ENCODE assay signal across 8 cellular contexts in the genomic region with DNA sequence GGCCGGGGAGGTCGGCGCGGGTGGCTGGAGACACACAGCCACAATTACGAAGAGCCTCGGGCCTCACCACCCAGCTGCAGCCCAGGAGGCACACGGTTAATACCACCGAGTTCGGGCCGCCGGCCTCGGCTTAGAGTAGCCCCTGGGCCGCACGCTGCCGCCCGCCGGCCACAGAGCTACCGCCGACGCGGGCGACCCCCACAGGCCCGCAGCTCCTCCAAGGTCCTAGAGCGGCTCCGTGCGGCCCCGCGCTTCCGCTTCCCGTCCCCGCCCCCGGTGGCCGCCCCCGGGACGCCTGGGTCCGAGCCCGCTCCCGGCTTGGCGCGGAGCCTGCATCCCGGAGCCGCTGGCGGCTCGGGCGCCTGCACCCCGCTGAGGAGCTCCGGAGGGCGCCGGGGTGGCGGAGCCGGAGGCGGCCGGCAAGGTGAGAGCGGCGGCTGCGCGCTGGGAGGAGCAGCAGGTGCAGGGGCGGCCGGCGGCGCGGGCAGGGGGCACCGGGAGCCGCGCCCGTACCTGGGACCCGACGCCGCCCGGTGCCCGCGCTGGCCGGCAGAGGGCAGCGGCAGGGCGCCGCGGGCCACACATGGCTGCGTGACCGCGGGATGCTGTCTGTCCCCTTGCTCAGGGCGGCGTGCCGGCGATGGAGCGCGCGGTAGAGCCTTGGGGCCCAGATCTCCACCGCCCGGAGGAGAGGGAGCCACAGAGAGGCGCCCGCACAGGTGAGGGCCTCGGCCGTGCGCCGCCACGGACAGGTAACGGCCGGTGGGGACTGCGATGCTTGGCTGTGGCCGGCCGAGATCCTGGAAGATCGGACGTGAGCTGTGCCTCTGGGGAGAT. TPM values are rescaled to one million over a fixed set of nuclear protein-coding genes. Genes with fewer than 3 reads are reported as not detected.
DNase-seq lines count a peak whose midpoint lies in the region; ATAC-seq and TF ChIP-seq lines count a peak whose summit lies in the region.

A gene (plus strand): TSS at position 266 of the 837 bp plus-strand sequence. CDS start 375 bp downstream, at position 641.

- ATAC-seq in HG03565 (IDR thresholded peaks at IDR 0.05; ENCODE audit: unreplicated experiment), result peak; percentile 54
- peak; percentile 77 for ATAC-seq in activated CD8-positive, alpha-beta T cell treated with anti-CD3 and anti-CD28 coated beads, Interleukin-2, amount 10 ng/mL, durations not matched to agents 7 days and 5 days
- ATAC-seq in memory B cell (ENCODE audit: low read depth), result peak; percentile 93
- peak; percentile 83 to 87 for ATAC-seq in stimulated activated naive B cell treated with anti-CD40 and anti-IgM and Interleukin-4, amounts not matched to agents 10 μg/mL and 1 μg/mL and 100 μg/mL, for 72 hours (replicated peaks)

- peak within 1 kb of the TSS in 3 of 7 donors; percentile 20 to 68 (median 33) for H3K27ac Mint-ChIP-seq in CD14-positive monocyte
- H3K27ac Mint-ChIP-seq in activated CD8-positive, alpha-beta T cell treated with anti-CD3 and anti-CD28 coated beads, Interleukin-2, amount 10 ng/mL, durations not matched to agents 7 days and 5 days, result peak within 1 kb of the TSS; percentile 77
- peak within 1 kb of the TSS; percentile 99 for H3K27ac Mint-ChIP-seq in endothelial cell (ENCODE audit: unreplicated experiment)
- peak within 1 kb of the TSS; percentile 83 for H3K27ac Mint-ChIP-seq in memory B cell
- H3K27ac Mint-ChIP-seq in stimulated activated naive B cell treated with anti-CD40 and anti-IgM and Interleukin-4, amounts not matched to agents 10 μg/mL and 1 μg/mL and 100 μg/mL, for 72 hours, result peak within 1 kb of the TSS; percentile 99

- TF ChIP-seq POLR2A in GM19193 (IDR thresholded peaks at IDR 0.05; ENCODE audit: extremely low read depth, insufficient read depth, insufficient read length), result peak; percentile 61

- intact Hi-C loops in CD14-positive monocyte (cut with micrococcal nuclease), result loop anchor here in 1 of 2 donors (2.0 kb wide), 1 partner anchor 15 kb away; no protein-coding TSS in a partner anchor

- DNase-seq in CD14-positive monocyte (ENCODE audit: low spot score), result peak; percentile 58
- peak; percentile 90 for DNase-seq in NCI-H774 (lab: John Stamatoyannopoulos, UW)
- DNase-seq in activated CD8-positive, alpha-beta T cell treated with anti-CD3 and anti-CD28 coated beads, Interleukin-2, amount 10 ng/mL, durations not matched to agents 7 days and 5 days, result peak; percentile 53
- peak; percentile 80 for DNase-seq in endothelial cell (ENCODE audit: low spot score)
- DNase-seq in memory B cell (ENCODE audit: low spot score in 2 of 2), result peak; percentile 61 to 69
- peak; percentile 69 for DNase-seq in stimulated activated naive B cell treated with anti-CD40 and anti-IgM and Interleukin-4, amounts not matched to agents 10 μg/mL and 1 μg/mL and 100 μg/mL, for 72 hours

- POLR2A ChIA-PET in activated CD8-positive, alpha-beta T cell treated with anti-CD3 and anti-CD28 coated beads, Interleukin-2, amount 10 ng/mL, durations not matched to agents 7 days and 5 days (lab: Charles Lee), result interaction anchor here (0.6 to 3.3 kb wide), 7 partner anchors 12 to 140 kb away, joined by 3 to 31 read pairs (median 5); a partner anchor contains a TSS

- H3K4me3 Mint-ChIP-seq in CD14-positive monocyte, result peak within 1 kb of the TSS; percentile 84 to 91
- peak within 1 kb of the TSS; percentile 91 for H3K4me3 Mint-ChIP-seq in activated CD8-positive, alpha-beta T cell treated with anti-CD3 and anti-CD28 coated beads, Interleukin-2, amount 10 ng/mL, durations not matched to agents 7 days and 5 days
- peak within 1 kb of the TSS; percentile 97 for H3K4me3 Mint-ChIP-seq in endothelial cell (ENCODE audit: unreplicated experiment)
- H3K4me3 Mint-ChIP-seq in memory B cell, result peak within 1 kb of the TSS; percentile 81
- H3K4me3 Mint-ChIP-seq in stimulated activated naive B cell treated with anti-CD40 and anti-IgM and Interleukin-4, amounts not matched to agents 10 μg/mL and 1 μg/mL and 100 μg/mL, for 72 hours, result peak within 1 kb of the TSS; percentile 90 to 99

- H3K4me1 Mint-ChIP-seq in CD14-positive monocyte (peaks cover 28% of the 10 kb centered on the region), endothelial cell (ENCODE audit: unreplicated experiment) (peaks cover 32% of the 10 kb centered on the region), memory B cell (peaks cover 16% of the 10 kb centered on the region)
- peaks cover 55% of the 10 kb centered on the region for H3K4me1 Mint-ChIP-seq in activated CD8-positive, alpha-beta T cell treated with anti-CD3 and anti-CD28 coated beads, Interleukin-2, amount 10 ng/mL, durations not matched to agents 7 days and 5 days (ENCODE audit: low read depth)
- peaks cover 21 to 46% of the 10 kb centered on the region in 2 donors for H3K4me1 Mint-ChIP-seq in stimulated activated naive B cell treated with anti-CD40 and anti-IgM and Interleukin-4, amounts not matched to agents 10 μg/mL and 1 μg/mL and 100 μg/mL, for 72 hours

- TF ChIP-seq CTCF in CD14-positive monocyte (IDR thresholded peaks at IDR 0.05) (peak; percentile 73), endothelial cell (IDR thresholded peaks at IDR 0.05; ENCODE audit: unreplicated experiment) (peak; percentile 41)

- H3K9me3 Mint-ChIP-seq in CD14-positive monocyte (no peaks in the 10 kb centered on the region), endothelial cell (ENCODE audit: unreplicated experiment) (no peaks in the 10 kb centered on the region), memory B cell (no peaks in the 10 kb centered on the region)
- H3K9me3 Mint-ChIP-seq in activated CD8-positive, alpha-beta T cell treated with anti-CD3 and anti-CD28 coated beads, Interleukin-2, amount 10 ng/mL, durations not matched to agents 7 days and 5 days (ENCODE audit: insufficient read depth), result no peaks in the 10 kb centered on the region
- no peaks in the 10 kb centered on the region for H3K9me3 Mint-ChIP-seq in stimulated activated naive B cell treated with anti-CD40 and anti-IgM and Interleukin-4, amounts not matched to agents 10 μg/mL and 1 μg/mL and 100 μg/mL, for 72 hours

- peaks cover 7 to 34% (median 12%) of the 10 kb centered on the region in 3 donors for H3K27me3 Mint-ChIP-seq in CD14-positive monocyte (ENCODE audit: low read depth in 3 of 3)
- H3K27me3 Mint-ChIP-seq in activated CD8-positive, alpha-beta T cell treated with anti-CD3 and anti-CD28 coated beads, Interleukin-2, amount 10 ng/mL, durations not matched to agents 7 days and 5 days (ENCODE audit: low read depth), result no peaks in the 10 kb centered on the region
- peaks cover 21% of the 10 kb centered on the region for H3K27me3 Mint-ChIP-seq in endothelial cell (ENCODE audit: unreplicated experiment)
- H3K27me3 Mint-ChIP-seq in memory B cell, result no peaks in the 10 kb centered on the region
- H3K27me3 Mint-ChIP-seq in stimulated activated naive B cell treated with anti-CD40 and anti-IgM and Interleukin-4, amounts not matched to agents 10 μg/mL and 1 μg/mL and 100 μg/mL, for 72 hours, result no peaks in the 10 kb centered on the region

- H3K36me3 Mint-ChIP-seq in CD14-positive monocyte (peaks cover 5 to 13% of the 10 kb centered on the region in 2 donors), endothelial cell (ENCODE audit: low read depth, unreplicated experiment) (peaks cover 13% of the 10 kb centered on the region), memory B cell (peaks cover 3% of the 10 kb centered on the region)
- H3K36me3 Mint-ChIP-seq in activated CD8-positive, alpha-beta T cell treated with anti-CD3 and anti-CD28 coated beads, Interleukin-2, amount 10 ng/mL, durations not matched to agents 7 days and 5 days (ENCODE audit: low read depth), result peaks cover 31% of the 10 kb centered on the region
- H3K36me3 Mint-ChIP-seq in stimulated activated naive B cell treated with anti-CD40 and anti-IgM and Interleukin-4, amounts not matched to agents 10 μg/mL and 1 μg/mL and 100 μg/mL, for 72 hours, result peaks cover 6 to 17% of the 10 kb centered on the region in 2 donors

- CTCF ChIA-PET in activated CD8-positive, alpha-beta T cell treated with anti-CD3 and anti-CD28 coated beads, Interleukin-2, amount 10 ng/mL, durations not matched to agents 7 days and 5 days (lab: Charles Lee), result interaction anchor here (1.0 to 8.9 kb wide), 5 partner anchors 12 to 35 kb away, joined by 3 to 79 read pairs (median 5); a partner anchor contains a TSS

RNA-seq across cellular contexts. Expression of the gene that starts here (rescaled TPM):
- 1 to 10 TPM in 1 of 2 donors, under 1 TPM in 1; 0.67 to 1.4 TPM for polyA plus RNA-seq in CD14-positive monocyte
- 10 to 100 TPM; 13.5 to 13.8 TPM for total RNA-seq in activated CD8-positive, alpha-beta T cell treated with anti-CD3 and anti-CD28 coated beads, Interleukin-2, amount 10 ng/mL, durations not matched to agents 7 days and 5 days
- 40.4 TPM for total RNA-seq in endothelial cell (ENCODE audit: unreplicated experiment)

Comparison
In these comparisons a context has a peak if more than half of its experiments do, and no peak if none do; other contexts are left out.
1. Peak in every context shown above with its lines: DNase-seq and ATAC-seq.